Comparison of ENCODE assay signal across 18 cellular contexts in genomic region chr5:62283856-62284255, GRCh38. TPM values are rescaled to one million over a fixed set of nuclear protein-coding genes. Genes with fewer than 3 reads are reported as not detected.
DNase-seq lines count a peak whose midpoint lies in the region; ATAC-seq and TF ChIP-seq lines count a peak whose summit lies in the region.
"Had no signal": no experiment of that assay in that cellular context is flagged by ENCODE, and none has a peak within 500 bp of the region (broad histone marks: within the 10 kb centered on the region; RNA-seq: fewer than 3 reads in every experiment).

No MANE protein-coding gene starts in this region.

- H3K9me3 Mint-ChIP-seq in T-helper 1 cell treated with Interleukin-12 subunit alpha and Interleukin-12 subunit beta and Interleukin-4 antibody, amounts not matched to agents 30 μg/mL and 1 μg/mL, for 36 hours: peaks cover 40% of the 10 kb centered on the region
- peaks cover 8% of the 10 kb centered on the region for H3K9me3 Mint-ChIP-seq in stimulated activated naive CD8-positive, alpha-beta T cell treated with anti-CD3 and anti-CD28 coated beads, Interleukin-15, Interleukin-2, amounts not matched to agents 100 ng/mL and 50 ng/mL, for 24 hours
- peaks cover 12 to 37% of the 10 kb centered on the region in 2 donors for H3K9me3 Mint-ChIP-seq in stimulated activated naive CD8-positive, alpha-beta T cell treated with anti-CD3 and anti-CD28 coated beads, Interleukin-15, amount 100 ng/mL, for 72 hours
- peaks cover 3% of the 10 kb centered on the region for H3K9me3 Mint-ChIP-seq in glutamatergic neuron (ENCODE audit: unreplicated experiment)

- no peak for TF ChIP-seq CTCF in glutamatergic neuron (IDR thresholded peaks at IDR 0.05; ENCODE audit: partially characterized antibody, unreplicated experiment)

- H3K36me3 Mint-ChIP-seq in T-helper 1 cell treated with Interleukin-12 subunit alpha and Interleukin-12 subunit beta and Interleukin-4 antibody, amounts not matched to agents 30 μg/mL and 1 μg/mL, for 36 hours (ENCODE audit: low read depth): peaks cover 38% of the 10 kb centered on the region
- H3K36me3 Mint-ChIP-seq in stimulated activated naive CD8-positive, alpha-beta T cell treated with anti-CD3 and anti-CD28 coated beads, Interleukin-15, Interleukin-2, amounts not matched to agents 100 ng/mL and 50 ng/mL, for 24 hours (ENCODE audit: low read depth): peaks cover 21% of the 10 kb centered on the region
- H3K36me3 Mint-ChIP-seq in glutamatergic neuron (ENCODE audit: unreplicated experiment): no peaks in the 10 kb centered on the region
- H3K36me3 Mint-ChIP-seq: CD4-positive, alpha-beta memory T cell had no signal

- intact Hi-C loops in Right ventricle myocardium inferior (cut with DNase I): no loop called here

- no peaks in the 10 kb centered on the region for H3K27me3 Mint-ChIP-seq in T-helper 1 cell treated with Interleukin-12 subunit alpha and Interleukin-12 subunit beta and Interleukin-4 antibody, amounts not matched to agents 30 μg/mL and 1 μg/mL, for 36 hours (ENCODE audit: low read depth)
- no peaks in the 10 kb centered on the region for H3K27me3 Mint-ChIP-seq in stimulated activated naive CD8-positive, alpha-beta T cell treated with anti-CD3 and anti-CD28 coated beads, Interleukin-15, Interleukin-2, amounts not matched to agents 100 ng/mL and 50 ng/mL, for 24 hours
- H3K27me3 Mint-ChIP-seq in stimulated activated naive CD8-positive, alpha-beta T cell treated with anti-CD3 and anti-CD28 coated beads, Interleukin-15, amount 100 ng/mL, for 72 hours: no peaks in the 10 kb centered on the region
- no peaks in the 10 kb centered on the region for H3K27me3 Mint-ChIP-seq in glutamatergic neuron (ENCODE audit: unreplicated experiment)

- ATAC-seq in stimulated activated naive CD8-positive, alpha-beta T cell treated with anti-CD3 and anti-CD28 coated beads, Interleukin-15, amount 100 ng/mL, for 72 hours: no peak
- no peak for ATAC-seq in activated CD4-positive, CD25-positive, alpha-beta regulatory T cell treated with anti-CD3 and anti-CD28 coated beads, Interleukin-2, amount 50 U/mL, for 24 hours
- no peak for ATAC-seq in Right ventricle myocardium inferior
- ATAC-seq: PC-3 had no signal

- no peak for DNase-seq in T-helper 1 cell
- DNase-seq in stimulated activated naive CD8-positive, alpha-beta T cell treated with anti-CD3 and anti-CD28 coated beads, Interleukin-15, amount 100 ng/mL, for 72 hours: no peak
- no peak for DNase-seq in glutamatergic neuron
- DNase-seq in Right ventricle myocardium inferior (ENCODE audit: missing footprints): no peak
- DNase-seq in NCI-H345 treated with DMSO at 0.1 percent for 48 hours (lab: John Stamatoyannopoulos, UW; ENCODE audit: unreplicated experiment): no peak
- DNase-seq: BE2C; CD4-positive, alpha-beta memory T cell; DMS79 treated with DMSO at 0.1 percent for 48 hours; H7; KG1; NCI-H1436; NCI-H2029 treated with DMSO at 0.1 percent for 48 hours; NCI-H2171 treated with DMSO at 0.1 percent for 48 hours; NCI-H748 treated with DMSO at 0.1 percent for 48 hours; PC-3 had no signal

- H3K4me1 Mint-ChIP-seq in T-helper 1 cell treated with Interleukin-12 subunit alpha and Interleukin-12 subunit beta and Interleukin-4 antibody, amounts not matched to agents 30 μg/mL and 1 μg/mL, for 36 hours (ENCODE audit: low read depth): peaks cover 69% of the 10 kb centered on the region
- H3K4me1 Mint-ChIP-seq in stimulated activated naive CD8-positive, alpha-beta T cell treated with anti-CD3 and anti-CD28 coated beads, Interleukin-15, Interleukin-2, amounts not matched to agents 100 ng/mL and 50 ng/mL, for 24 hours (ENCODE audit: low read depth): peaks cover 65% of the 10 kb centered on the region
- peaks cover 65% of the 10 kb centered on the region for H3K4me1 Mint-ChIP-seq in stimulated activated naive CD8-positive, alpha-beta T cell treated with anti-CD3 and anti-CD28 coated beads, Interleukin-15, amount 100 ng/mL, for 72 hours
- H3K4me1 Mint-ChIP-seq in glutamatergic neuron (ENCODE audit: low read depth, unreplicated experiment): peaks cover 10% of the 10 kb centered on the region

- H3K27ac Mint-ChIP-seq in T-helper 1 cell treated with Interleukin-12 subunit alpha and Interleukin-12 subunit beta and Interleukin-4 antibody, amounts not matched to agents 30 μg/mL and 1 μg/mL, for 36 hours: peak overlapping the region; percentile 98
- H3K27ac Mint-ChIP-seq in stimulated activated naive CD8-positive, alpha-beta T cell treated with anti-CD3 and anti-CD28 coated beads, Interleukin-15, Interleukin-2, amounts not matched to agents 100 ng/mL and 50 ng/mL, for 24 hours: peak overlapping the region; percentile 98
- no peak overlapping the region for H3K27ac Mint-ChIP-seq in stimulated activated naive CD8-positive, alpha-beta T cell treated with anti-CD3 and anti-CD28 coated beads, Interleukin-15, amount 100 ng/mL, for 72 hours
- no peak overlapping the region for H3K27ac Mint-ChIP-seq in glutamatergic neuron (ENCODE audit: unreplicated experiment)
- H3K27ac Mint-ChIP-seq: CD4-positive, alpha-beta memory T cell had no signal

- H3K4me3 Mint-ChIP-seq in T-helper 1 cell treated with Interleukin-12 subunit alpha and Interleukin-12 subunit beta and Interleukin-4 antibody, amounts not matched to agents 30 μg/mL and 1 μg/mL, for 36 hours: no peak overlapping the region
- no peak overlapping the region for H3K4me3 Mint-ChIP-seq in stimulated activated naive CD8-positive, alpha-beta T cell treated with anti-CD3 and anti-CD28 coated beads, Interleukin-15, Interleukin-2, amounts not matched to agents 100 ng/mL and 50 ng/mL, for 24 hours
- no peak overlapping the region for H3K4me3 Mint-ChIP-seq in stimulated activated naive CD8-positive, alpha-beta T cell treated with anti-CD3 and anti-CD28 coated beads, Interleukin-15, amount 100 ng/mL, for 72 hours
- peak overlapping the region; percentile 7 for H3K4me3 Mint-ChIP-seq in glutamatergic neuron (ENCODE audit: unreplicated experiment)
- H3K4me3 Mint-ChIP-seq: CD4-positive, alpha-beta memory T cell had no signal

RNA-seq across cellular contexts. Expression of gene KIF2A, which starts 22.1 kb away (rescaled TPM):
- total RNA-seq in glutamatergic neuron (ENCODE audit: unreplicated experiment): 91.7 TPM
- 9.8 TPM for total RNA-seq in Right ventricle myocardium inferior

Comparison
In these comparisons a context has a peak if more than half of its experiments do, and no peak if none do; other contexts are left out.
1. H3K27ac Mint-ChIP-seq: peak in T-helper 1 cell treated with Interleukin-12 subunit alpha and Interleukin-12 subunit beta and Interleukin-4 antibody, amounts not matched to agents 30 μg/mL and 1 μg/mL, for 36 hours (single experiment) and stimulated activated naive CD8-positive, alpha-beta T cell treated with anti-CD3 and anti-CD28 coated beads, Interleukin-15, Interleukin-2, amounts not matched to agents 100 ng/mL and 50 ng/mL, for 24 hours (single experiment); none in stimulated activated naive CD8-positive, alpha-beta T cell treated with anti-CD3 and anti-CD28 coated beads, Interleukin-15, amount 100 ng/mL, for 72 hours (0 of 2) and glutamatergic neuron (single experiment).